ENCODE assay signal across 11 cellular contexts in the genomic region with DNA sequence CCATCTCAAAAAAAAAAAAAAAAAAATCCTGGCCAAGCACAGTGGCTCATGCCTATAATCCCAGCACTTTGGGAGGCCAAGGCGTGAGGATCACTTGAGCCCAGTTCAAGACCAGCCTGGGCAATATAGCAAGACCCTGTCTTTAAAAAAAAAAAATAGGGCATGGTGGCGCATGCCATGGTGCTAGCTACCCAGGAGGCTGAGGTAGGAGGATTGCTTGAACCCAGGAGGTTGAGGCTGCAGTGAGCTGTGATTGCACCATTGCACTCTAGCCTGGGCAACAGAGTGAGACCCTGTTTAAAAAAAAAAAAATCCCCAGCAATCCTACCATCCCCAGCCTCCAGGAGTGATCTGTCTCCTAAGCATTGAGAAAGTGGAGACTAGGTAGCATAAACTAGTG. TPM values are rescaled to one million over a fixed set of nuclear protein-coding genes. Genes with fewer than 3 reads are reported as not detected.
DNase-seq lines count a peak whose midpoint lies in the region; ATAC-seq and TF ChIP-seq lines count a peak whose summit lies in the region.
"Not testable (repeated sequence)": the region's sequence is repeated elsewhere in the genome, so short reads cannot be mapped to it uniquely, and the experiment has no call there.
"Had no signal": no experiment of that assay in that cellular context is flagged by ENCODE, and none has a peak within 500 bp of the region (broad histone marks: within the 10 kb centered on the region; RNA-seq: fewer than 3 reads in every experiment).

No MANE protein-coding gene starts in this region.

- CTCF ChIA-PET in HEK293 (lab: Yijun Ruan, JAX) (interaction anchor here (0.7 to 0.8 kb wide), 2 partner anchors 17 to 122 kb away, joined by 3 to 7 read pairs; no protein-coding TSS in a partner anchor), WTC11 (lab: Charles Lee) (interaction anchor here (1.1 kb wide), 1 partner anchor 56 kb away, joined by 3 read pairs; no protein-coding TSS in a partner anchor)

- H3K4me3 ChIP-seq in HEK293 (ENCODE audit: low read depth, low read length), result not testable (repeated sequence)

- H3K9me3 ChIP-seq in HEK293 (ENCODE audit: control insufficient read depth, insufficient read depth, low read depth, low read length), result not testable (repeated sequence)

- not testable (repeated sequence) for H3K27me3 Mint-ChIP-seq in WTC11 (ENCODE audit: low read depth); activated T-helper 17 cell treated with anti-CD3 and anti-CD28 coated beads, Interleukin-2, amount 50 U/mL, for 72 hours; effector memory CD8-positive, alpha-beta T cell

- not testable (repeated sequence) for H3K4me3 Mint-ChIP-seq in WTC11; activated T-helper 17 cell treated with anti-CD3 and anti-CD28 coated beads, Interleukin-2, amount 50 U/mL, for 72 hours; effector memory CD8-positive, alpha-beta T cell; stimulated activated effector memory CD8-positive, alpha-beta T cell treated with anti-CD3 and anti-CD28 coated beads, Interleukin-12 subunit alpha, Interleukin-12 subunit beta, amount 100 ng/mL, for 72 hours

- ATAC-seq in WTC11; activated T-helper 17 cell treated with anti-CD3 and anti-CD28 coated beads, Interleukin-2, amount 50 U/mL, for 72 hours (replicated peaks); effector memory CD8-positive, alpha-beta T cell (replicated peaks); stimulated activated effector memory CD8-positive, alpha-beta T cell treated with anti-CD3 and anti-CD28 coated beads, Interleukin-12 subunit alpha, Interleukin-12 subunit beta, amount 100 ng/mL, for 72 hours: not testable (repeated sequence)

- POLR2A ChIA-PET in HEK293 (lab: Yijun Ruan, JAX) (interaction anchor here (0.6 to 4.3 kb wide), 4 partner anchors 17 to 145 kb away, joined by 3 to 24 read pairs (median 3); a partner anchor contains a TSS), WTC11 (lab: Charles Lee) (interaction anchor here (1.6 kb wide), 1 partner anchor 18 kb away, joined by 6 read pairs; a partner anchor contains a TSS)

- H3K36me3 ChIP-seq in HEK293 (ENCODE audit: control insufficient read depth in 2 of 2, insufficient read depth in 1 of 2, low read length in 2 of 2), result peaks cover 6 to 45% of the 10 kb centered on the region in 2 experiments; a peak in 2 of 3 replicates

- not testable (repeated sequence) for H3K4me1 ChIP-seq in HEK293 (ENCODE audit: control insufficient read depth, insufficient read depth, low read length)

- H3K27ac Mint-ChIP-seq in WTC11, result not testable (repeated sequence)
- peak overlapping the region; percentile 31 for H3K27ac Mint-ChIP-seq in activated T-helper 17 cell treated with anti-CD3 and anti-CD28 coated beads, Interleukin-2, amount 50 U/mL, for 72 hours
- peak overlapping the region; percentile 23 to 74 for H3K27ac Mint-ChIP-seq in effector memory CD8-positive, alpha-beta T cell
- H3K27ac Mint-ChIP-seq in stimulated activated effector memory CD8-positive, alpha-beta T cell treated with anti-CD3 and anti-CD28 coated beads, Interleukin-12 subunit alpha, Interleukin-12 subunit beta, amount 100 ng/mL, for 72 hours, result peak overlapping the region; percentile 10

- H3K9me3 Mint-ChIP-seq in WTC11; activated T-helper 17 cell treated with anti-CD3 and anti-CD28 coated beads, Interleukin-2, amount 50 U/mL, for 72 hours; effector memory CD8-positive, alpha-beta T cell; stimulated activated effector memory CD8-positive, alpha-beta T cell treated with anti-CD3 and anti-CD28 coated beads, Interleukin-12 subunit alpha, Interleukin-12 subunit beta, amount 100 ng/mL, for 72 hours: not testable (repeated sequence)

- H3K27ac ChIP-seq in HEK293 (ENCODE audit: extremely low read depth, low read depth, low read length), result not testable (repeated sequence)

- not testable (repeated sequence) for TF ChIP-seq CTCF in HEK293 (tag by site-specific recombination; IDR thresholded peaks at IDR 0.05); WTC11 (IDR thresholded peaks at IDR 0.05)

- H3K36me3 Mint-ChIP-seq in WTC11, result peaks cover 25% of the 10 kb centered on the region
- H3K36me3 Mint-ChIP-seq in activated T-helper 17 cell treated with anti-CD3 and anti-CD28 coated beads, Interleukin-2, amount 50 U/mL, for 72 hours (ENCODE audit: low read depth), result peaks cover 86% of the 10 kb centered on the region
- peaks cover 38% of the 10 kb centered on the region for H3K36me3 Mint-ChIP-seq in effector memory CD8-positive, alpha-beta T cell (ENCODE audit: insufficient read depth)
- H3K36me3 Mint-ChIP-seq in stimulated activated effector memory CD8-positive, alpha-beta T cell treated with anti-CD3 and anti-CD28 coated beads, Interleukin-12 subunit alpha, Interleukin-12 subunit beta, amount 100 ng/mL, for 72 hours, result peaks cover 83% of the 10 kb centered on the region

- H3K4me1 Mint-ChIP-seq in WTC11, result peaks cover 22% of the 10 kb centered on the region
- H3K4me1 Mint-ChIP-seq in activated T-helper 17 cell treated with anti-CD3 and anti-CD28 coated beads, Interleukin-2, amount 50 U/mL, for 72 hours, result peaks cover 11% of the 10 kb centered on the region
- peaks cover 13 to 15% of the 10 kb centered on the region in 2 donors for H3K4me1 Mint-ChIP-seq in effector memory CD8-positive, alpha-beta T cell (ENCODE audit: low read depth in 2 of 2)
- peaks cover 28% of the 10 kb centered on the region for H3K4me1 Mint-ChIP-seq in stimulated activated effector memory CD8-positive, alpha-beta T cell treated with anti-CD3 and anti-CD28 coated beads, Interleukin-12 subunit alpha, Interleukin-12 subunit beta, amount 100 ng/mL, for 72 hours

- not testable (repeated sequence) for DNase-seq in WTC11 (ENCODE audit: low spot score); effector memory CD8-positive, alpha-beta T cell; stimulated activated effector memory CD8-positive, alpha-beta T cell treated with anti-CD3 and anti-CD28 coated beads, Interleukin-12 subunit alpha, Interleukin-12 subunit beta, amount 100 ng/mL, for 72 hours (ENCODE audit: low spot score in 2 of 2)

TF ChIP-seq in HEK293, 187 proteins besides CTCF, POLR2A, EP300 and RAD21:
- TF ChIP-seq ZNF121 (tag by site-specific recombination; IDR thresholded peaks at IDR 0.05), result peak; percentile 91
TF ChIP-seq in HEK293: peak in this region for 1; not testable (repeated sequence) for 186.

TF ChIP-seq in WTC11, 78 proteins besides CTCF, POLR2A, EP300 and RAD21:
- peak; percentile 57; the same call in 1 of the 2 replicates for TF ChIP-seq ZNF121 (CRISPR knock-in tag; IDR thresholded peaks at IDR 0.05)

RNA-seq across cellular contexts. Expression of a gene that starts 3.6 kb away (rescaled TPM):
- total RNA-seq in WTC11 (2021), result 2.9 to 3.0 TPM (median 2.9 TPM) in 3 replicates
- total RNA-seq in activated T-helper 17 cell treated with anti-CD3 and anti-CD28 coated beads, Interleukin-2, amount 50 U/mL, for 72 hours, result 10 to 100 TPM in 1 of 2 donors, 1 to 10 TPM in 1; 9.8 to 67.1 TPM
- total RNA-seq: HT1080, IMR-90 had no signal

RNA-seq across cellular contexts. Expression of a gene that starts 8.5 kb away (rescaled TPM):
- total RNA-seq in WTC11 (2021), result 46.7 to 58.0 TPM (median 57.5 TPM) in 3 replicates
- 10 to 100 TPM; 24.4 to 74.5 TPM for total RNA-seq in activated T-helper 17 cell treated with anti-CD3 and anti-CD28 coated beads, Interleukin-2, amount 50 U/mL, for 72 hours

RNA-seq across cellular contexts. Expression of a gene that starts 17.6 kb away (rescaled TPM):
- total RNA-seq in WTC11 (2021), result 53.2 to 54.5 TPM (median 54.5 TPM) in 3 replicates
- 100 to 1,000 TPM in 1 of 2 donors, 10 to 100 TPM in 1; 85.0 to 144 TPM for total RNA-seq in activated T-helper 17 cell treated with anti-CD3 and anti-CD28 coated beads, Interleukin-2, amount 50 U/mL, for 72 hours

RNA-seq across cellular contexts. Expression of a gene that starts 20.4 kb away (rescaled TPM):
- 0.11 TPM in 1 of 3 replicates, not detected in the others for total RNA-seq in WTC11 (2021)
- not detected for total RNA-seq in activated T-helper 17 cell treated with anti-CD3 and anti-CD28 coated beads, Interleukin-2, amount 50 U/mL, for 72 hours
- total RNA-seq: Calu3; CD8-positive, alpha-beta T cell; GM23338; HFFc6; HT1080; IMR-90 had no signal

RNA-seq across cellular contexts. Expression of a gene that starts 26.5 kb away (rescaled TPM):
- 171 to 193 TPM (median 192 TPM) in 3 replicates for total RNA-seq in WTC11 (2021)
- 100 to 1,000 TPM in 1 of 2 donors, 10 to 100 TPM in 1; 86.5 to 165 TPM for total RNA-seq in activated T-helper 17 cell treated with anti-CD3 and anti-CD28 coated beads, Interleukin-2, amount 50 U/mL, for 72 hours
